8 cellular contexts compared by ENCODE assay signal in the genomic region with DNA sequence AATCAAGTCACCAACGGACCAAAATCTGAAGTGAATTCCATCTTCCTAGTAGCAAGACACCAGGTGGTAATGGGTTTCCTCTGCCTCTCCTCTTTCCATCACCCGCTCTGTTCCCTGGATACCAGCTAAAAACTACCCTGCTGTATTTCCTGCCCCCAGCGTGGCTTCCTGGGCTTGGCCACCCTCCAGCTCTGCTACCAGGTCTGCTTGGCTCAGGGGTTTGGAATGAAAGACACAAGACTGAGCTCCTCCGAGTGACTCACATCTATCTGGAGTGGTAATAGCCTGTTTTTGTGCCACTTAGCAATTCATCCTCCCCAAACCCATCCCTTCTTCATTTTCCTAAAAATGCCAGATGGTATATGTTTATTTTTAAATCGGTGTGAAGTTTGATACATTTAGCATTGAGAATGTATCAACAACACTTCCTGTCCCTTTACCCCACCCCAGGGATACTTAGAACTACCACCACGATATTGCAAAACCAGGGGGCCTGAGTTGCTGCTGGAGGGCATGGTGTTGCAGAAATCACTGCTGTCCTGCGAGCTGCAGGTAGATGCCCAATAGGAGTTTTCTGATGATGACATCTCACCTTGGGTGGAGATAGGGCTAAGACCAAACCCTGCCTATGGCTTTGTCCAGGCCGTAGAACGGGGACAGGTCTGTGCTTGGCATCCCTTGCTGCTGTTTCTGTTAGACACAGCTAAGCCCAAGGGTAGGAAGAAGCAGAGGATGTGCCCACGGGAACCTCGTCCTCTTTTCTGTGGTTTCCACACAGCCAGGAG. TPM values are rescaled to one million over a fixed set of nuclear protein-coding genes. Genes with fewer than 3 reads are reported as not detected.
DNase-seq lines count a peak whose midpoint lies in the region; ATAC-seq, FAIRE-seq and TF ChIP-seq lines count a peak whose summit lies in the region.

No MANE protein-coding gene starts in this region.

- ATAC-seq in HG02840 (IDR thresholded peaks at IDR 0.05; ENCODE audit: low FRiP score, unreplicated experiment) (no peak), GM18873 (IDR thresholded peaks at IDR 0.05; ENCODE audit: low FRiP score, unreplicated experiment) (no peak)

- TSS peak; percentile 62 for BruUV-seq in MCF 10A (replicated peaks; lab: Mats Ljungman, UMichigan)

- peaks cover 55% of the 10 kb centered on the region for H3K4me1 Mint-ChIP-seq in MCF 10A (ENCODE audit: insufficient read depth, unreplicated experiment)

- H3K4me1 ChIP-seq in muscle layer of colon (ENCODE audit: insufficient read depth, low read length), result peaks cover 30% of the 10 kb centered on the region

- H3K9me3 ChIP-seq in muscle layer of colon (ENCODE audit: low read length), result no peaks in the 10 kb centered on the region

- peak overlapping the region; percentile 37 for H3K27ac Mint-ChIP-seq in MCF 10A (ENCODE audit: low read depth, unreplicated experiment)

- no peak for TF ChIP-seq CTCF in AG09319 (IDR thresholded peaks at IDR 0.05; ENCODE audit: low read depth, low read length)
- no peak for TF ChIP-seq CTCF in MCF 10A (IDR thresholded peaks at IDR 0.05; ENCODE audit: unreplicated experiment)

- intact Hi-C loops in MCF 10A (cut with micrococcal nuclease), result loop anchor here (2.0 to 5.0 kb wide), 2 partner anchors 31 to 35 kb away; no protein-coding TSS in a partner anchor

- POLR2A ChIA-PET in MCF 10A (lab: Yijun Ruan, JAX), result interaction anchor here (0.8 to 4.7 kb wide), 12 partner anchors 9 to 393 kb away, joined by 3 to 60 read pairs (median 6); partner anchors contain the start of gene PEX26

- no peak for FAIRE-seq in frontal cortex (lab: Jason Lieb, UNC)

- H3K9ac ChIP-seq in muscle layer of colon (ENCODE audit: low read length), result no peak overlapping the region

- DNase-seq in AG09319 (ENCODE audit: extremely low read depth, low read depth), result peak; percentile 49
- DNase-seq in LHCN-M2 (ENCODE audit: low read depth), result peak; percentile 96
- DNase-seq in MCF 10A (ENCODE audit: unreplicated experiment), result peak; percentile 98
- no peak for DNase-seq in foreskin melanocyte
- no peak for DNase-seq in frontal cortex (ENCODE audit: low spot score in 2 of 2)

- no peaks in the 10 kb centered on the region for H3K27me3 Mint-ChIP-seq in MCF 10A (ENCODE audit: insufficient read depth, unreplicated experiment)

- no peaks in the 10 kb centered on the region for H3K9me3 Mint-ChIP-seq in MCF 10A (ENCODE audit: unreplicated experiment)

- CTCF ChIA-PET in MCF 10A (lab: Yijun Ruan, JAX), result interaction anchor here (0.5 to 5.2 kb wide), 8 partner anchors 30 to 251 kb away, joined by 3 to 51 read pairs (median 4); no protein-coding TSS in a partner anchor

- no peaks in the 10 kb centered on the region for H3K36me3 Mint-ChIP-seq in MCF 10A (ENCODE audit: insufficient read depth, unreplicated experiment)

- H3K27me3 ChIP-seq in muscle layer of colon (ENCODE audit: control insufficient read depth in 1 of 2, insufficient read depth in 2 of 2, low read length in 2 of 2), result no peaks in the 10 kb centered on the region

- H3K36me3 ChIP-seq in muscle layer of colon (ENCODE audit: insufficient read depth, low read length), result no peaks in the 10 kb centered on the region

- H3K4me3 ChIP-seq in muscle layer of colon (ENCODE audit: low read depth in 1 of 2, low read length in 2 of 2), result peak overlapping the region in 1 of 2 donors; percentile 8

- peak overlapping the region; percentile 21 for H3K27ac ChIP-seq in muscle layer of colon (ENCODE audit: low read depth, low read length)

- peak overlapping the region; percentile 12 for H3K4me3 Mint-ChIP-seq in MCF 10A (ENCODE audit: unreplicated experiment)

RNA-seq across cellular contexts. Expression of gene MICAL3, which starts 7.5 kb away (rescaled TPM):
- total RNA-seq in LHCN-M2 (2014; rRNA removed), result 18.5 and 21.0 TPM in 2 replicates
- 19.6 TPM for polyA plus RNA-seq in LHCN-M2 (2012)
- 54.1 and 62.1 TPM in 2 replicates for total RNA-seq in MCF 10A (2022)
- 44.8 TPM for total RNA-seq in frontal cortex

RNA-seq across cellular contexts. Expression of gene PEX26, which starts 45.9 kb away (rescaled TPM):
- total RNA-seq in LHCN-M2 (2014; rRNA removed) (32.7 and 39.8 TPM in 2 replicates), MCF 10A (2022) (41.0 and 47.1 TPM in 2 replicates), frontal cortex (9.4 TPM)
- polyA plus RNA-seq in LHCN-M2 (2012), result 32.3 TPM

Comparison
In these comparisons a context has a peak if more than half of its experiments do, and no peak if none do; other contexts are left out.
1. DNase-seq: peak in AG09319 (single experiment), LHCN-M2 (single experiment) and MCF 10A (single experiment); none in foreskin melanocyte (single experiment) and frontal cortex (0 of 2).